In the genomic region with DNA sequence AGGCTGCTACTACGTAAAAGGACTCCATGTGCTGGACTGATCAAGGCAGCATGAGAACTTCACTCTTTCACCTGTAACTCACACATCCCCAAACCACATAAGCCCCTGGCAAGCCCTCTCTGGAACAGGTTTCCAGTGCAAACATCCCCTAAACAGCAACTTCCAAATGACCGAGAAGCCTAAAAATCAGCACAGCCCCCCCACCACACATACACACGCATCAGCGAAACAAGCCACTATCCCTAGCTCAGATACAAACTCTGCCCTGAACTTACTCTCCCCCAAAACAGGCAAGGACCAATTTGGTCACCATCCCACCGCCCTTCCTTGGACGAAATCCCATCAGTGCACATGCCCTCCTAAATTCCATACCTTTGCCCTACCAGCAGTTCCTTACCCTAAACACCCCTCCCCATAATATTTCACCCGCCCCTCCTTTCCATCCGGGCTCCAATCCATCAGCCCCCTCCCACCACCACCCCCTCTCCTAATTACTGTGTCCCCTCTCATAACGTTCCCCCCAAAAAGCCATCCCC, we compare ENCODE assay signal across 9 cellular contexts. TPM values are rescaled to one million over a fixed set of nuclear protein-coding genes. Genes with fewer than 3 reads are reported as not detected.
DNase-seq lines count a peak whose midpoint lies in the region; ATAC-seq, FAIRE-seq and TF ChIP-seq lines count a peak whose summit lies in the region.
"Had no signal": no experiment of that assay in that cellular context is flagged by ENCODE, and none has a peak within 500 bp of the region (broad histone marks: within the 10 kb centered on the region; RNA-seq: fewer than 3 reads in every experiment).

No MANE protein-coding gene starts in this region.

- no peak overlapping the region for H2BK120ac ChIP-seq in IMR-90 (ENCODE audit: low read depth, low read length)

- peak overlapping the region; percentile 62 to 79 for H4K8ac ChIP-seq in IMR-90 (ENCODE audit: low read depth in 2 of 2, low read length in 2 of 2)

- peaks cover 44% of the 10 kb centered on the region for H4K20me1 ChIP-seq in IMR-90 (ENCODE audit: insufficient read depth, low read length)

- dilution Hi-C loops in IMR-90 (cut with HindIII; ENCODE audit: low sequenced_read_pairs, unreplicated experiment) = no loop called here

- peak overlapping the region; percentile 59 for H4K91ac ChIP-seq in IMR-90 (ENCODE audit: insufficient read depth, low read depth, low read length)

- DNase-seq in A673 (ENCODE audit: low spot score) (no peak), IMR-90 (no peak), kidney (no peak), NCI-H524 (lab: John Stamatoyannopoulos, UW) (no peak), retina (no peak)

- TF ChIP-seq RAD21 in IMR-90 (IDR thresholded peaks at IDR 0.05; ENCODE audit: low read length) = no peak

- peaks cover 3% of the 10 kb centered on the region; the same call in 1 of the 2 replicates for H3K9me1 ChIP-seq in IMR-90 (ENCODE audit: insufficient read depth, low read length)

- no peak for FAIRE-seq in kidney (lab: Jason Lieb, UNC)
- FAIRE-seq: islet of Langerhans had no signal

- H3K4me2 ChIP-seq in IMR-90 (ENCODE audit: low read depth, low read length) = peak overlapping the region; percentile 96

- peak overlapping the region; percentile 93 for H2AFZ ChIP-seq in IMR-90 (replicated peaks; ENCODE audit: low read length, poor library complexity)

- ATAC-seq in IMR-90 (ENCODE audit: low read depth) = no peak
- no peak for ATAC-seq in GM18517 (IDR thresholded peaks at IDR 0.05; ENCODE audit: unreplicated experiment)

- H3K23ac ChIP-seq in IMR-90 (ENCODE audit: low read depth, low read length) = peak overlapping the region; percentile 98

- H3K4me3 ChIP-seq in A673 (ENCODE audit: low read depth, low read length, poor library complexity, severe bottlenecking) (peak overlapping the region; percentile 78), IMR-90 (ENCODE audit: insufficient read depth, low read depth, low read length) (peak overlapping the region; percentile 83), kidney (ENCODE audit: low read length in 2 of 2) (peak overlapping the region; percentile 71 to 84), stomach smooth muscle (ENCODE audit: low read length in 2 of 2) (peak overlapping the region; percentile 79 to 87)

- peak overlapping the region; percentile 84 for H2BK5ac ChIP-seq in IMR-90 (ENCODE audit: low read depth, low read length, poor library complexity, severe bottlenecking)

- H2BK15ac ChIP-seq in IMR-90 (ENCODE audit: low read depth, low read length) = peak overlapping the region; percentile 12; the same call in 1 of the 3 replicates

- peak overlapping the region; percentile 79 for H3K56ac ChIP-seq in IMR-90 (ENCODE audit: extremely low read depth, insufficient read depth, low read length)

- peaks cover 2% of the 10 kb centered on the region for H3K36me3 ChIP-seq in A673 (ENCODE audit: insufficient read depth, low read length, poor library complexity, severe bottlenecking)
- peaks cover 9% of the 10 kb centered on the region for H3K36me3 ChIP-seq in IMR-90 (ENCODE audit: control insufficient read depth, insufficient read depth, low read length)
- peaks cover 2 to 15% of the 10 kb centered on the region in 2 donors for H3K36me3 ChIP-seq in kidney (ENCODE audit: control insufficient read depth in 1 of 2, insufficient read depth in 2 of 2, low read length in 2 of 2)
- H3K36me3 ChIP-seq in stomach smooth muscle (ENCODE audit: control insufficient read depth in 2 of 2, insufficient read depth in 2 of 2, low read length in 2 of 2) = peaks cover 6 to 7% of the 10 kb centered on the region in 2 donors

- no peak overlapping the region for H2BK20ac ChIP-seq in IMR-90 (ENCODE audit: low read depth, low read length)

- POLR2A ChIA-PET in A673 (lab: Charles Lee; ENCODE audit: low non-redundant PET) (no interaction called here), IMR-90 (lab: Charles Lee; ENCODE audit: unreplicated experiment) (interaction anchor here (0.7 kb wide), 1 partner anchor 705 kb away, joined by 4 read pairs; no protein-coding TSS in a partner anchor)

- 6% methylated on average over 6 of the region's 9 CpGs; no CpG with 5 or more reads in 1 of the 2 experiments for WGBS in IMR-90 (ENCODE audit: extremely low coverage in 2 of 2, insufficient read length in 1 of 2), 2 experiments
- WGBS in adipose tissue, 3 donors = 0 to 4% (median 1%) methylated on average over 9 of the region's 9 CpGs

- CTCF ChIA-PET in A673 (lab: Charles Lee) = no interaction called here
- CTCF ChIA-PET in IMR-90 (lab: Yijun Ruan, JAX) = interaction anchor here (2.3 kb wide), 1 partner anchor 50 kb away, joined by 8 read pairs; no protein-coding TSS in a partner anchor

- intact Hi-C loops in A673 (cut with micrococcal nuclease; ENCODE audit: unreplicated experiment) (loop anchor here (1.0 kb wide), 1 partner anchor 46 kb away; no protein-coding TSS in a partner anchor), IMR-90 (cut with micrococcal nuclease) (loop anchor here (1.0 kb wide), 1 partner anchor 43 kb away; no protein-coding TSS in a partner anchor), kidney (cut with DNase I) (no loop called here)

- peak overlapping the region; percentile 88 for H3K27ac ChIP-seq in A673 (ENCODE audit: low read depth, low read length, poor library complexity, severe bottlenecking)
- peak overlapping the region; percentile 93 for H3K27ac ChIP-seq in IMR-90 (ENCODE audit: insufficient read depth, low read length)
- peak overlapping the region; percentile 10 for H3K27ac ChIP-seq in adipose tissue (ENCODE audit: low read depth, low read length)
- H3K27ac ChIP-seq in kidney (ENCODE audit: low read depth in 2 of 2, low read length in 2 of 2) = peak overlapping the region; percentile 92 to 95
- peak overlapping the region; percentile 88 for H3K27ac ChIP-seq in stomach smooth muscle (ENCODE audit: low read length)

- H4K5ac ChIP-seq in IMR-90 (ENCODE audit: low read depth, low read length) = peak overlapping the region; percentile 31; the same call in 1 of the 2 replicates

- peak overlapping the region; percentile 94 for H3K14ac ChIP-seq in IMR-90 (replicated peaks; ENCODE audit: low read depth, low read length)

- in situ Hi-C loops in IMR-90 (cut with MboI; ENCODE audit: low sequenced_read_pairs) = no loop called here

- peak overlapping the region; percentile 96 for H3K4ac ChIP-seq in IMR-90 (ENCODE audit: low read depth, low read length)

- H3K27me3 ChIP-seq in A673 (replicated peaks; ENCODE audit: insufficient read depth, low read depth, low read length, poor library complexity) = no peaks in the 10 kb centered on the region
- H3K27me3 ChIP-seq in IMR-90 (ENCODE audit: control insufficient read depth, insufficient read depth, low read length) = no peaks in the 10 kb centered on the region
- H3K27me3 ChIP-seq in stomach smooth muscle (ENCODE audit: control insufficient read depth in 1 of 2, insufficient read depth in 2 of 2, low read length in 2 of 2) = no peaks in the 10 kb centered on the region

- peak overlapping the region; percentile 89 for H2AK5ac ChIP-seq in IMR-90 (ENCODE audit: low read depth, low read length)

- TF ChIP-seq CTCF in A673 (conservative IDR thresholded peaks at IDR 0.05; ENCODE audit: low read depth, low read length) = no peak
- no peak for TF ChIP-seq CTCF in IMR-90 (conservative IDR thresholded peaks at IDR 0.05; ENCODE audit: low read depth, low read length)
- TF ChIP-seq CTCF in kidney (IDR thresholded peaks at IDR 0.05; ENCODE audit: borderline replicate concordance, extremely low read depth, insufficient read depth) = no peak

- H3K9me3 ChIP-seq in A673 (ENCODE audit: low read depth, low read length, poor library complexity, severe bottlenecking) (no peaks in the 10 kb centered on the region), IMR-90 (ENCODE audit: control insufficient read depth, insufficient read depth, low read length) (no peaks in the 10 kb centered on the region), kidney (ENCODE audit: control insufficient read depth in 1 of 2, low read length in 2 of 2) (no peaks in the 10 kb centered on the region), stomach smooth muscle (ENCODE audit: control insufficient read depth in 2 of 2, low read length in 2 of 2) (no peaks in the 10 kb centered on the region)

- peak overlapping the region; percentile 95 for H3K9ac ChIP-seq in IMR-90 (ENCODE audit: low read depth, low read length)
- H3K9ac ChIP-seq in kidney (ENCODE audit: low read length in 2 of 2) = peak overlapping the region; percentile 74 to 80
- peak overlapping the region; percentile 74 to 93 for H3K9ac ChIP-seq in stomach smooth muscle (ENCODE audit: low read length in 2 of 2)

- peaks cover 5% of the 10 kb centered on the region for H3K4me1 ChIP-seq in A673 (ENCODE audit: insufficient read depth, low read length, poor library complexity, severe bottlenecking)
- peaks cover 5% of the 10 kb centered on the region for H3K4me1 ChIP-seq in IMR-90 (ENCODE audit: control insufficient read depth, insufficient read depth, low read length)
- H3K4me1 ChIP-seq in kidney (ENCODE audit: control insufficient read depth in 1 of 2, insufficient read depth in 1 of 2, low read depth in 1 of 2, low read length in 2 of 2) = peaks cover 0 to 9% of the 10 kb centered on the region in 2 donors
- H3K4me1 ChIP-seq in stomach smooth muscle (ENCODE audit: control insufficient read depth, insufficient read depth, low read length) = peaks cover 9% of the 10 kb centered on the region

- H3K79me1 ChIP-seq in IMR-90 (ENCODE audit: low read depth in 1 of 2, low read length in 2 of 2) = peaks cover 9 to 36% of the 10 kb centered on the region in 2 experiments

- TF ChIP-seq POLR2A in IMR-90 (IDR thresholded peaks at IDR 0.05; ENCODE audit: low read depth, low read length) = no peak

- BruUV-seq in A673 (replicated peaks; lab: Mats Ljungman, UMichigan) (no TSS peak), IMR-90 (replicated peaks; lab: Mats Ljungman, UMichigan) (no TSS peak)

- peak overlapping the region; percentile 30 for H3K18ac ChIP-seq in IMR-90 (ENCODE audit: low read depth, low read length)

- H2AK9ac ChIP-seq in IMR-90 (replicated peaks; ENCODE audit: low read depth, low read length, poor library complexity) = peak overlapping the region; percentile 21

RNA-seq across cellular contexts. Expression of a gene that starts 0.7 kb away (rescaled TPM):
- total RNA-seq in A673 (2021) (47.5 and 52.5 TPM in 2 replicates), IMR-90 (2012; rRNA removed) (41.0 and 50.3 TPM in 2 replicates), kidney (47.6 TPM)
- polyA plus RNA-seq in IMR-90 (2012; rRNA removed) (37.6 and 38.0 TPM in 2 replicates), adipose tissue (10 to 100 TPM; 13.7 to 30.6 (median 28.6) TPM), kidney (ENCODE audit: insufficient read depth, low read depth, low replicate concordance) (29.0 TPM)
- polyA plus RNA-seq in IMR-90 (2012; cell fraction: cytosol; rRNA removed) = 20.3 and 21.4 TPM in 2 replicates
- 8.8 and 29.9 TPM in 2 replicates for polyA plus RNA-seq in IMR-90 (2012; cell fraction: nucleus; rRNA removed; ENCODE audit: low replicate concordance)

RNA-seq across cellular contexts. Expression of a gene that starts 4.8 kb away (rescaled TPM):
- total RNA-seq in A673 (2021) (47.0 and 57.9 TPM in 2 replicates), IMR-90 (2012; rRNA removed) (19.4 and 20.4 TPM in 2 replicates), kidney (70.0 TPM)
- polyA plus RNA-seq in IMR-90 (2012; rRNA removed) (107 and 127 TPM in 2 replicates), adipose tissue (10 to 100 TPM; 39.4 to 85.3 (median 39.5) TPM), kidney (ENCODE audit: insufficient read depth, low read depth, low replicate concordance) (150 TPM)
- 87.5 and 210 TPM in 2 replicates for polyA plus RNA-seq in IMR-90 (2012; cell fraction: cytosol; rRNA removed)
- 49.2 and 86.8 TPM in 2 replicates for polyA plus RNA-seq in IMR-90 (2012; cell fraction: nucleus; rRNA removed; ENCODE audit: low replicate concordance)

RNA-seq across cellular contexts. Expression of a gene that starts 51.0 kb away (rescaled TPM):
- total RNA-seq in A673 (2021) (12.7 TPM in 2 replicates), IMR-90 (2012; rRNA removed) (36.6 and 42.5 TPM in 2 replicates), kidney (31.2 TPM)
- polyA plus RNA-seq in IMR-90 (2012; rRNA removed) (30.7 and 34.4 TPM in 2 replicates), adipose tissue (10 to 100 TPM; 18.7 to 35.4 (median 22.9) TPM), kidney (ENCODE audit: insufficient read depth, low read depth, low replicate concordance) (111 TPM)
- polyA plus RNA-seq in IMR-90 (2012; cell fraction: cytosol; rRNA removed) = 31.0 and 46.5 TPM in 2 replicates
- polyA plus RNA-seq in IMR-90 (2012; cell fraction: nucleus; rRNA removed; ENCODE audit: low replicate concordance) = 15.8 and 29.9 TPM in 2 replicates

RNA-seq across cellular contexts. Expression of a gene that starts 57.7 kb away (rescaled TPM):
- total RNA-seq in A673 (2021) (16.9 and 27.1 TPM in 2 replicates), IMR-90 (2012; rRNA removed) (61.3 and 71.4 TPM in 2 replicates), kidney (35.6 TPM)
- polyA plus RNA-seq in IMR-90 (2012; rRNA removed) (47.0 and 50.0 TPM in 2 replicates), adipose tissue (10 to 100 TPM; 19.3 to 37.6 (median 34.1) TPM), kidney (ENCODE audit: insufficient read depth, low read depth, low replicate concordance) (25.3 TPM)
- polyA plus RNA-seq in IMR-90 (2012; cell fraction: cytosol; rRNA removed) = 21.2 and 58.0 TPM in 2 replicates
- 87.7 and 169 TPM in 2 replicates for polyA plus RNA-seq in IMR-90 (2012; cell fraction: nucleus; rRNA removed; ENCODE audit: low replicate concordance)

Comparison
In these comparisons a context has a peak if more than half of its experiments do, and no peak if none do; other contexts are left out.
1. H3K27ac ChIP-seq: peak in every context shown above with its lines; median percentile 94 in kidney; 93 in IMR-90; 88 in A673; 88 in stomach smooth muscle; 10 in adipose tissue.